ENCODE assay signal across 9 cellular contexts in genomic region chr3:194870394-194871110, GRCh38.
A peak's percentile ranks its signal among the peaks of the same experiment; 100 is the strongest.
DNase-seq lines count a peak whose midpoint lies in the region; ATAC-seq, FAIRE-seq and TF ChIP-seq lines count a peak whose summit lies in the region.
"Had no signal": no experiment of that assay in that cellular context is flagged by ENCODE, and none has a peak within 500 bp of the region (broad histone marks: within the 10 kb centered on the region; RNA-seq: fewer than 3 reads in every experiment).

No MANE protein-coding gene starts in this region.

- WGBS in sigmoid colon, 2 donors = 34 to 78% methylated on average over 13 of the region's 13 CpGs

- intact Hi-C loops in sigmoid colon (cut with DNase I) = no loop called here

- DNase-seq in H54 (ENCODE audit: insufficient read length, low spot score) = peak; percentile 28
- peak; percentile 49 to 60 for DNase-seq in cardiac muscle cell (ENCODE audit: low read depth in 1 of 2, low spot score in 1 of 2)
- no peak for DNase-seq in sigmoid colon
- DNase-seq in HUDEP-2 (lab: John Stamatoyannopoulos, UW; ENCODE audit: unreplicated experiment in 76 of 76) = no peak
- no peak for DNase-seq in NCI-H345 (lab: John Stamatoyannopoulos, UW)
- DNase-seq in activated CD4-positive, alpha-beta T cell treated with anti-CD3 and anti-CD28 coated beads, Interleukin-2, amount 50 U/mL, for 1 hour = no peak
- DNase-seq in DMS53 treated with DMSO at 0.1 percent for 48 hours (lab: John Stamatoyannopoulos, UW; ENCODE audit: unreplicated experiment) = no peak

- H3K9me3 ChIP-seq in cardiac muscle cell (ENCODE audit: low read depth) = no peaks in the 10 kb centered on the region
- peaks cover 0 to 2% (median 0%) of the 10 kb centered on the region in 4 donors for H3K9me3 ChIP-seq in sigmoid colon

- H3K27me3 ChIP-seq in cardiac muscle cell (no peaks in the 10 kb centered on the region), sigmoid colon (peaks cover 0 to 7% (median 0%) of the 10 kb centered on the region in 3 donors)

- H3K27ac ChIP-seq in cardiac muscle cell (no peak overlapping the region), sigmoid colon (peak overlapping the region in 3 of 4 donors; percentile 12 to 51 (median 45))

- no peaks in the 10 kb centered on the region for H3K36me3 ChIP-seq in cardiac muscle cell
- H3K36me3 ChIP-seq in sigmoid colon = no peaks in the 10 kb centered on the region

- TF ChIP-seq POLR2A in H54 (IDR thresholded peaks at IDR 0.05; ENCODE audit: low read depth, low read length) (no peak), sigmoid colon (IDR thresholded peaks at IDR 0.05) (no peak)

- no peak for TF ChIP-seq EP300 in sigmoid colon (IDR thresholded peaks at IDR 0.05)

- H3K4me1 ChIP-seq in cardiac muscle cell (ENCODE audit: low read depth) (peaks cover 17% of the 10 kb centered on the region), sigmoid colon (peaks cover 0 to 23% (median 16%) of the 10 kb centered on the region in 4 donors)

- FAIRE-seq in H54 (lab: Jason Lieb, UNC) = peak; percentile 77
- FAIRE-seq: endometrium had no signal

- TF ChIP-seq CTCF in cardiac muscle cell (IDR thresholded peaks at IDR 0.05; ENCODE audit: low read depth, low read length) = no peak
- TF ChIP-seq CTCF in sigmoid colon (IDR thresholded peaks at IDR 0.05) = no peak

- ATAC-seq in SK-N-SH treated with all-trans-retinoic acid at 6 μM for 48 hours = peak; percentile 5; the same call in 2 of the 3 replicates

- H3K4me3 ChIP-seq in cardiac muscle cell (no peak overlapping the region), sigmoid colon (no peak overlapping the region)

TF ChIP-seq in SK-N-SH treated with all-trans-retinoic acid at 6 μM for 48 hours, 23 proteins besides CTCF, POLR2A, EP300 and RAD21:
- TF ChIP-seq RARB (CRISPR knock-in tag; IDR thresholded peaks at IDR 0.05) (no peak), SNAI2 (CRISPR knock-in tag; IDR thresholded peaks at IDR 0.05) (no peak), ISL1 (CRISPR knock-in tag; IDR thresholded peaks at IDR 0.05) (no peak), ARNTL (CRISPR knock-in tag; IDR thresholded peaks at IDR 0.05; ENCODE audit: borderline replicate concordance, low read depth) (no peak), PPARA (CRISPR knock-in tag; IDR thresholded peaks at IDR 0.05; ENCODE audit: borderline replicate concordance) (no peak), ZFP3 (CRISPR knock-in tag; IDR thresholded peaks at IDR 0.05) (no peak), ESRRG (CRISPR knock-in tag; IDR thresholded peaks at IDR 0.05) (no peak), TSHZ2 (CRISPR knock-in tag; IDR thresholded peaks at IDR 0.05) (no peak), GLIS3 (CRISPR knock-in tag; IDR thresholded peaks at IDR 0.05) (no peak), POU6F1 (CRISPR knock-in tag; IDR thresholded peaks at IDR 0.05; ENCODE audit: borderline replicate concordance, low read depth) (no peak), ZFP30 (CRISPR knock-in tag; IDR thresholded peaks at IDR 0.05) (no peak), OSR1 (CRISPR knock-in tag; IDR thresholded peaks at IDR 0.05) (no peak), TCF4 (CRISPR knock-in tag; IDR thresholded peaks at IDR 0.05; ENCODE audit: borderline replicate concordance) (no peak), TOX (CRISPR knock-in tag; IDR thresholded peaks at IDR 0.05; ENCODE audit: borderline replicate concordance) (no peak), CSDC2 (CRISPR knock-in tag; IDR thresholded peaks at IDR 0.05) (no peak), BACH2 (CRISPR knock-in tag; IDR thresholded peaks at IDR 0.05; ENCODE audit: borderline replicate concordance) (no peak), ZNF70 (CRISPR knock-in tag; IDR thresholded peaks at IDR 0.05) (no peak)

Comparison
In these comparisons a context has a peak if more than half of its experiments do, and no peak if none do; other contexts are left out.
1. DNase-seq: peak in H54 (single experiment) and cardiac muscle cell (2 of 2); none in sigmoid colon (single experiment), HUDEP-2 (0 of 76), NCI-H345 (single experiment), activated CD4-positive, alpha-beta T cell treated with anti-CD3 and anti-CD28 coated beads, Interleukin-2, amount 50 U/mL, for 1 hour (single experiment) and DMS53 treated with DMSO at 0.1 percent for 48 hours (single experiment).